In the genomic region with DNA sequence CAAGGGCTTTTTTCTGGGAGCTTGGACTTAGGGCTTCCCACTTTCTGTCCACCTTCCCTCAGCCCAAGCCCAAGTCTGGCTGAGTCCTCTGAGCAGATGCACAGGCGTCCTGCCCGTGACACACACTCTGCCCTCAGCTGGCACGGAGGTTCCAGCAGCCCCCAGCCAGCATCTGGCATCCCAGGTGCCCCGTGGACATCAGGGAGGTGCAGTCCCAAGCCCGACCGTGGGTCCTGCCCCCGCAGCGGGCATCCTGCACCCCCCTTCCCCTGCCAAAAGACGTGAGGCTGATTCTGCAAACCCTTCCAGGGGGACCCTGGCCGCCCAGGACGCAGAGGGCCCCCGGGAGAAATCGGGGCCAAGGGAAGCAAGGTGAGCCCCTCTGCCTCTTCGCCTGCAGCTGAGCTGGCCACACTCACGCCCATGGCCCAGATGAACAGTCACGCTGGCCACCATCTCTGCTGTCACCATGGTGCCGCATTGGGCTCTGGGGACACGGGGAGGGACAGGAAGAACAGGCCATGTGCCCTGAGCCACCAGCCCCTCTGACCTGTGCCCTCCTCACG, we compare ENCODE assay signal across 13 cellular contexts. TPM values are rescaled to one million over a fixed set of nuclear protein-coding genes. Genes with fewer than 3 reads are reported as not detected.
DNase-seq lines count a peak whose midpoint lies in the region; TF ChIP-seq lines count a peak whose summit lies in the region.
"Had no signal": no experiment of that assay in that cellular context is flagged by ENCODE, and none has a peak within 500 bp of the region (broad histone marks: within the 10 kb centered on the region; RNA-seq: fewer than 3 reads in every experiment).

No MANE protein-coding gene starts in this region.

- H4K20me1 ChIP-seq in BLaER1 treated with 17β-estradiol and CSF1 and Interleukin-3, amounts not matched to agents 10 nM and 100 nM = peaks cover 0 to 38% (median 0%) of the 10 kb centered on the region in 11 experiments; a peak in 7 of 22 replicates

- intact Hi-C loops in left ventricle myocardium inferior (cut with micrococcal nuclease) (no loop called here), posterior vena cava (cut with DNase I) (loop anchor here in 1 of 2 donors (5.0 kb wide), 1 partner anchor 126 kb away; no protein-coding TSS in a partner anchor)

- no peak overlapping the region for H3K9ac ChIP-seq in BLaER1 treated with 17β-estradiol and CSF1 and Interleukin-3, amounts not matched to agents 10 nM and 100 nM

- H3K4me1 ChIP-seq in BLaER1 treated with 17β-estradiol and CSF1 and Interleukin-3, amounts not matched to agents 10 nM and 100 nM = peaks cover 0 to 64% (median 46%) of the 10 kb centered on the region in 10 experiments; a peak in 16 of 20 replicates
- H3K4me1 ChIP-seq in left ventricle myocardium inferior = no peaks in the 10 kb centered on the region

- no peak overlapping the region for H3K4me3 ChIP-seq in BLaER1 treated with 17β-estradiol and CSF1 and Interleukin-3, amounts not matched to agents 10 nM and 100 nM
- H3K4me3 ChIP-seq in MG63 (no peak overlapping the region), left ventricle myocardium inferior (no peak overlapping the region), brain microvascular endothelial cell (ENCODE audit: low read depth, low read length) (no peak overlapping the region)
- H3K4me3 ChIP-seq: hepatocyte had no signal

- H3K27ac ChIP-seq in BLaER1 treated with 17β-estradiol and CSF1 and Interleukin-3, amounts not matched to agents 10 nM and 100 nM = no peak overlapping the region
- no peak overlapping the region for H3K27ac ChIP-seq in left ventricle myocardium inferior (replicated peaks)
- H3K27ac ChIP-seq in brain microvascular endothelial cell = no peak overlapping the region
- H3K27ac ChIP-seq: hepatocyte had no signal

- peak; percentile 1 for DNase-seq in MG63
- DNase-seq in left ventricle myocardium inferior = peak; percentile 4
- DNase-seq in posterior vena cava (ENCODE audit: low spot score) = peak; percentile 82
- DNase-seq in NCI-H2171 treated with DMSO at 0.1 percent for 48 hours (lab: John Stamatoyannopoulos, UW) = no peak
- DNase-seq in brain microvascular endothelial cell = no peak
- DNase-seq in effector CD8-positive, alpha-beta T cell (lab: John Stamatoyannopoulos, UW) = no peak
- DNase-seq: NCI-H226, occipital lobe, trophoblast cell had no signal

- no peaks in the 10 kb centered on the region for H3K27me3 ChIP-seq in BLaER1 treated with 17β-estradiol and CSF1 and Interleukin-3, amounts not matched to agents 10 nM and 100 nM
- H3K27me3 ChIP-seq in MG63 = no peaks in the 10 kb centered on the region
- H3K27me3 ChIP-seq in left ventricle myocardium inferior (ENCODE audit: low read depth) = no peaks in the 10 kb centered on the region
- no peaks in the 10 kb centered on the region for H3K27me3 ChIP-seq in brain microvascular endothelial cell (replicated peaks)
- H3K27me3 ChIP-seq: hepatocyte had no signal

- peaks cover 6 to 26% (median 13%) of the 10 kb centered on the region in 11 experiments; a peak in 17 of 22 replicates for H3K36me3 ChIP-seq in BLaER1 treated with 17β-estradiol and CSF1 and Interleukin-3, amounts not matched to agents 10 nM and 100 nM
- H3K36me3 ChIP-seq in MG63 (peaks cover 97% of the 10 kb centered on the region), left ventricle myocardium inferior (peaks cover 94% of the 10 kb centered on the region), brain microvascular endothelial cell (replicated peaks) (peaks cover 95% of the 10 kb centered on the region)

- H3K4me2 ChIP-seq in BLaER1 treated with 17β-estradiol and CSF1 and Interleukin-3, amounts not matched to agents 10 nM and 100 nM = peak overlapping the region in 6 of 11 experiments; percentile 20 to 73 (median 66); a peak in 8 of 22 replicates
- H3K4me2 ChIP-seq: hepatocyte had no signal

- TF ChIP-seq CTCF in left ventricle myocardium inferior (IDR thresholded peaks at IDR 0.05; ENCODE audit: borderline replicate concordance) = no peak
- no peak for TF ChIP-seq CTCF in brain microvascular endothelial cell (IDR thresholded peaks at IDR 0.05; ENCODE audit: low read depth, low read length, missing control alignments)

- peaks cover 10 to 20% (median 13%) of the 10 kb centered on the region in 11 experiments for H3K9me3 ChIP-seq in BLaER1 treated with 17β-estradiol and CSF1 and Interleukin-3, amounts not matched to agents 10 nM and 100 nM (replicated peaks in 1 of 11)
- H3K9me3 ChIP-seq in MG63 = peaks cover 8% of the 10 kb centered on the region
- H3K9me3 ChIP-seq in left ventricle myocardium inferior (replicated peaks) = peaks cover 10% of the 10 kb centered on the region

- in situ Hi-C loops in brain microvascular endothelial cell (cut with HindIII; ENCODE audit: low pct_ligation_motif_present, low sequenced_read_pairs) = no loop called here

RNA-seq across cellular contexts. Expression of a gene that starts 20.5 kb away (rescaled TPM):
- 949 and 1,198 TPM in 2 replicates for total RNA-seq in MG63 (2014; rRNA removed; shearing (Covaris generic); ENCODE audit: low replicate concordance)
- total RNA-seq in left ventricle myocardium inferior (157 TPM), posterior vena cava (1,000 to 10,000 TPM; 1,504 to 1,642 TPM)

RNA-seq across cellular contexts. Expression of a gene that starts 37.0 kb away (rescaled TPM):
- not detected in 2 replicates for total RNA-seq in MG63 (2014; rRNA removed; shearing (Covaris generic); ENCODE audit: low replicate concordance)
- total RNA-seq in left ventricle myocardium inferior (2.2 TPM), posterior vena cava (1 to 10 TPM in 1 of 2 donors, under 1 TPM in 1; 0.29 to 1.2 TPM)
- total RNA-seq: lung microvascular endothelial cell, occipital lobe, SK-MEL-5 had no signal

Comparison
In these comparisons a context has a peak if more than half of its experiments do, and no peak if none do; other contexts are left out.
1. DNase-seq: peak in MG63 (single experiment), left ventricle myocardium inferior (single experiment) and posterior vena cava (single experiment); none in NCI-H2171 treated with DMSO at 0.1 percent for 48 hours (single experiment), brain microvascular endothelial cell (single experiment) and effector CD8-positive, alpha-beta T cell (single experiment).